ENCODE assay signal across 8 cellular contexts in the genomic region with DNA sequence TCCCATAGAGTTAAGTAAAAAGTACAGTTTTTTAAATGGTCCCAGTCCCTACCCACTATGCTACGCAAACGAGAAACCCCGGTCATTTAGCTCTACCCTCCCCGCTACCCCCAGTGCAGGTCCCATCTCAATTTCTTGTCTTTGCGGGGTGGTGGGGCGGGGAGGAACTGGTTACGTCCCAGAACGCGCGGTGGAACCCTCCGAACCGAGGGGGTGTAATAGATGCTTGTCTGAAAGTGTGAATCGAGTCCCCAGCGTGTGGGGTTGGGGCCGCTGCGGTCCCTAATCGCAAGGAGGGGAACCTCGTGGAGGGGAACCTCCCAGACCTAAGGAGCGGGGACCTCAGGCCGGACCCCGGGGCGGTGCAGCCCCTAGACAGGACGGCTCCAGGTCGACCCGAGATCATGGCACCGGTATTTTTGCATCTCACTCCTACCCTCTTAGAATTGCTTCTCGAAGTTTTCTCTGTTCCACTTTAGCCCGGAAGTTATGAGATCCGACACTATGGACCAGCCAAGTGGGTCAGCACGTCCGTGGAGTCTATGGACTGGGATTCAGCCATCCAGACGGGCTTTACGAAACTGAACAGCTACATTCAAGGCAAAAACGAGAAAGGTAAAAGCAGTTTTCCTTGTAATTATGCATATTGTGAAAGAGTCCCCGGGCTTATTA. TPM values are rescaled to one million over a fixed set of nuclear protein-coding genes. Genes with fewer than 3 reads are reported as not detected.
DNase-seq lines count a peak whose midpoint lies in the region; ATAC-seq, FAIRE-seq and TF ChIP-seq lines count a peak whose summit lies in the region.

No MANE protein-coding gene starts in this region.

- peak overlapping the region; percentile 82 for H2AFZ ChIP-seq in mammary epithelial cell (ENCODE audit: low read depth, low read length)

- H3K27ac Mint-ChIP-seq in activated CD4-positive, alpha-beta T cell treated with anti-CD3 and anti-CD28 coated beads for 36 hours, result peak overlapping the region; percentile 11

- no peak for FAIRE-seq in GM12892 (lab: Jason Lieb, UNC)

- H3K27ac ChIP-seq in Peyer's patch, result peak overlapping the region; percentile 88 to 96 (median 95)
- H3K27ac ChIP-seq in mammary epithelial cell (ENCODE audit: insufficient read depth, low read depth, low read length), result peak overlapping the region; percentile 98

- H3K9me3 ChIP-seq in Peyer's patch (no peaks in the 10 kb centered on the region), mammary epithelial cell (replicated peaks; ENCODE audit: insufficient read depth, low read length) (no peaks in the 10 kb centered on the region)

- no peak for ATAC-seq in activated CD4-positive, alpha-beta T cell treated with anti-CD3 and anti-CD28 coated beads for 36 hours
- no peak for ATAC-seq in GM19035 (IDR thresholded peaks at IDR 0.05; ENCODE audit: unreplicated experiment)

- H3K9ac ChIP-seq in mammary epithelial cell (ENCODE audit: insufficient read depth, low read length), result peak overlapping the region; percentile 94

- H3K36me3 ChIP-seq in Peyer's patch (peaks cover 0 to 40% (median 0%) of the 10 kb centered on the region in 3 donors), mammary epithelial cell (ENCODE audit: insufficient read depth, low read length) (peaks cover 22% of the 10 kb centered on the region), kidney epithelial cell (ENCODE audit: control insufficient read depth, insufficient read depth, low read length) (peaks cover 1% of the 10 kb centered on the region)

- BruUV-seq in mammary epithelial cell (replicated peaks; lab: Mats Ljungman, UMichigan), result TSS peak; percentile 27

- H4K20me1 ChIP-seq in mammary epithelial cell (ENCODE audit: insufficient read depth, low read length), result no peaks in the 10 kb centered on the region

- POLR2A ChIA-PET in activated CD4-positive, alpha-beta T cell treated with anti-CD3 and anti-CD28 coated beads for 36 hours (lab: Charles Lee), result no interaction called here

- H3K79me2 ChIP-seq in mammary epithelial cell (ENCODE audit: insufficient read depth, low read length), result peaks cover 30% of the 10 kb centered on the region

- peak overlapping the region; percentile 98 for H3K4me2 ChIP-seq in mammary epithelial cell (ENCODE audit: insufficient read depth, low read depth, low read length)

- H3K27me3 ChIP-seq in Peyer's patch, result no peaks in the 10 kb centered on the region
- no peaks in the 10 kb centered on the region for H3K27me3 ChIP-seq in mammary epithelial cell (ENCODE audit: insufficient read depth, low read length)
- no peaks in the 10 kb centered on the region for H3K27me3 ChIP-seq in kidney epithelial cell (ENCODE audit: control insufficient read depth, insufficient read depth, low read length)

- peaks cover 7% of the 10 kb centered on the region for H3K36me3 Mint-ChIP-seq in activated CD4-positive, alpha-beta T cell treated with anti-CD3 and anti-CD28 coated beads for 36 hours (ENCODE audit: low read depth)

- H3K4me3 ChIP-seq in Peyer's patch (peak overlapping the region; percentile 75 to 96 (median 86)), mammary epithelial cell (replicated peaks in 1 of 3; ENCODE audit: insufficient read depth in 1 of 3, low read depth in 2 of 3, low read length in 3 of 3) (peak overlapping the region; percentile 84 to 98 (median 88)), kidney epithelial cell (ENCODE audit: low read depth, low read length) (peak overlapping the region; percentile 59)

- peaks cover 0 to 15% (median 0%) of the 10 kb centered on the region in 4 donors for H3K4me1 ChIP-seq in Peyer's patch
- peaks cover 27% of the 10 kb centered on the region for H3K4me1 ChIP-seq in mammary epithelial cell (ENCODE audit: insufficient read depth, low read length)

- 2% methylated on average over 29 of the region's 35 CpGs for WGBS in mammary epithelial cell (ENCODE audit: low coverage, missing lambda C conversion rate)

- TF ChIP-seq CTCF in Peyer's patch (IDR thresholded peaks at IDR 0.05) (no peak), mammary epithelial cell (conservative IDR thresholded peaks at IDR 0.05 in 1 of 2, IDR thresholded peaks at IDR 0.05 in 1 of 2; ENCODE audit: extremely low read depth in 1 of 2, insufficient read depth in 1 of 2, low read depth in 1 of 2, low read length in 2 of 2) (no peak), kidney epithelial cell (IDR thresholded peaks at IDR 0.05; ENCODE audit: insufficient read depth, low read length, poor library complexity, severe bottlenecking) (no peak)

- no peak for DNase-seq in activated CD4-positive, alpha-beta T cell treated with anti-CD3 and anti-CD28 coated beads for 36 hours
- DNase-seq in activated CD4-positive, alpha-beta T cell treated with anti-CD3 and anti-CD28 coated beads for 1 hour, result no peak
- DNase-seq in Peyer's patch (peak; percentile 52 to 69 (median 63)), mammary epithelial cell (peak; percentile 18), kidney epithelial cell (ENCODE audit: low read depth) (no peak), GM12892 (ENCODE audit: insufficient read length) (no peak)
- peak; percentile 18 to 65 (median 36) for DNase-seq in stimulated activated naive CD4-positive, alpha-beta T cell (lab: John Stamatoyannopoulos, UW)

- intact Hi-C loops in activated CD4-positive, alpha-beta T cell treated with anti-CD3 and anti-CD28 coated beads for 36 hours (cut with DNase I, micrococcal nuclease), result loop anchor here (1.0 to 10.0 kb wide), 6 partner anchors 50 to 580 kb away; a partner anchor contains a TSS
- intact Hi-C loops in mammary epithelial cell (cut with micrococcal nuclease), result loop anchor here (1.0 to 2.0 kb wide), 2 partner anchors 118 to 296 kb away; no protein-coding TSS in a partner anchor

- dilution Hi-C loops in mammary epithelial cell (cut with HindIII; ENCODE audit: low sequenced_read_pairs), result no loop called here

- H3K9me3 Mint-ChIP-seq in activated CD4-positive, alpha-beta T cell treated with anti-CD3 and anti-CD28 coated beads for 36 hours (ENCODE audit: low read depth), result no peaks in the 10 kb centered on the region

- CTCF ChIA-PET in activated CD4-positive, alpha-beta T cell treated with anti-CD3 and anti-CD28 coated beads for 36 hours (lab: Charles Lee), result interaction anchor here (0.7 to 1.5 kb wide), 5 partner anchors 105 to 727 kb away, joined by 3 to 5 read pairs (median 4); no protein-coding TSS in a partner anchor
- CTCF ChIA-PET in mammary epithelial cell (lab: Charles Lee; ENCODE audit: low non-redundant PET), result interaction anchor here (0.5 kb wide), 1 partner anchor 397 kb away, joined by 4 read pairs; no protein-coding TSS in a partner anchor

- peak overlapping the region; percentile 61 for H3K4me3 Mint-ChIP-seq in activated CD4-positive, alpha-beta T cell treated with anti-CD3 and anti-CD28 coated beads for 36 hours

- peaks cover 6% of the 10 kb centered on the region for H3K4me1 Mint-ChIP-seq in activated CD4-positive, alpha-beta T cell treated with anti-CD3 and anti-CD28 coated beads for 36 hours

- no peaks in the 10 kb centered on the region for H3K27me3 Mint-ChIP-seq in activated CD4-positive, alpha-beta T cell treated with anti-CD3 and anti-CD28 coated beads for 36 hours

- no peak for TF ChIP-seq POLR2A in Peyer's patch (IDR thresholded peaks at IDR 0.05)
- TF ChIP-seq POLR2A in GM12892 (IDR thresholded peaks at IDR 0.05; ENCODE audit: low read depth, low read length), result no peak

- in situ Hi-C loops in mammary epithelial cell (cut with MboI; ENCODE audit: low sequenced_read_pairs in 2 of 2), result loop anchor here (10.0 to 25.0 kb wide), 4 partner anchors 120 to 393 kb away; a partner anchor contains a TSS

RNA-seq across cellular contexts. Expression of a gene that starts 0.8 kb away (rescaled TPM):
- 1 to 10 TPM; 4.0 to 4.7 TPM for total RNA-seq in activated CD4-positive, alpha-beta T cell treated with anti-CD3 and anti-CD28 coated beads for 36 hours
- total RNA-seq in Peyer's patch (10 to 100 TPM; 30.4 to 85.8 (median 46.6) TPM), mammary epithelial cell (10 to 100 TPM; 63.8 to 99.1 TPM), kidney epithelial cell (82.1 and 89.5 TPM in 2 replicates)
- 19.3 TPM for polyA plus RNA-seq in mammary epithelial cell
- 1.8 TPM for polyA minus RNA-seq in mammary epithelial cell
- 18.8 TPM for polyA plus RNA-seq in GM12892 (2012; ENCODE audit: missing spikeins)

RNA-seq across cellular contexts. Expression of a gene that starts 27.1 kb away (rescaled TPM):
- not detected for total RNA-seq in activated CD4-positive, alpha-beta T cell treated with anti-CD3 and anti-CD28 coated beads for 36 hours
- not detected for total RNA-seq in Peyer's patch
- not detected for total RNA-seq in mammary epithelial cell
- polyA plus RNA-seq in mammary epithelial cell, result not detected
- polyA minus RNA-seq in mammary epithelial cell, result not detected
- not detected in 2 replicates for total RNA-seq in kidney epithelial cell
- polyA plus RNA-seq in GM12892 (2012; ENCODE audit: missing spikeins), result not detected

Comparison
In these comparisons a context has a peak if more than half of its experiments do, and no peak if none do; other contexts are left out.
1. DNase-seq: peak in Peyer's patch (3 of 3), mammary epithelial cell (single experiment) and stimulated activated naive CD4-positive, alpha-beta T cell (6 of 6); none in activated CD4-positive, alpha-beta T cell treated with anti-CD3 and anti-CD28 coated beads for 36 hours (single experiment), activated CD4-positive, alpha-beta T cell treated with anti-CD3 and anti-CD28 coated beads for 1 hour (single experiment), kidney epithelial cell (single experiment) and GM12892 (single experiment).
2. RNA of a gene that starts 0.8 kb away (total RNA-seq): 63.8 to 99.1 TPM in mammary epithelial cell, 82.1 to 89.5 TPM in kidney epithelial cell and 30.4 to 85.8 TPM in Peyer's patch; 4.0 to 4.7 TPM in activated CD4-positive, alpha-beta T cell treated with anti-CD3 and anti-CD28 coated beads for 36 hours; every median in the first group is over 4 times any median in the second.
3. Peak in every context shown above with its lines, with median percentiles within 50 percentile points of each other: H3K4me3 ChIP-seq.